Comparison of ENCODE assay signal across 11 cellular contexts in the genomic region with DNA sequence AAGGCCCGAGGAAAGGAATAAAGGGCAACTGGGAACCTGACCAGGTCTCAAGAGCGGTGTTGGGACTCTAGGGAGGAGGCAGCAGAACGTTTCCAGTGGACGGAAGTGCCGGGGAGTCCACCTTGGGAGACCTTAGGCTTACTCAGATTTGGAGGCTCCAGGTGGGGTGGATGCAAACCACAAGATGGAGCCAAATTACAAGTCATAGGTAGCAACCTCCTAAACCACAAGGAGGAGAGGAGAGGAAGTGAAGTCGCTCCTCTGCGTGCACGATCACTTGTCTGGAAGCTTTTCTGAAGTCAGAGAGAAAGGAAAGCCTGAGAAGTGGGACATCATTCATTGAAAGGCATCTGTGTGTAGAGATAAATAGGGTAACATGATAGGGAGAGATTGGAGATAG. TPM values are rescaled to one million over a fixed set of nuclear protein-coding genes. Genes with fewer than 3 reads are reported as not detected.
A peak's percentile ranks its signal among the peaks of the same experiment; 100 is the strongest.
DNase-seq lines count a peak whose midpoint lies in the region; FAIRE-seq and TF ChIP-seq lines count a peak whose summit lies in the region.
"Had no signal": no experiment of that assay in that cellular context is flagged by ENCODE, and none has a peak within 500 bp of the region (broad histone marks: within the 10 kb centered on the region; RNA-seq: fewer than 3 reads in every experiment).

No MANE protein-coding gene starts in this region.

- no peaks in the 10 kb centered on the region for H3K23me2 ChIP-seq in H1 (ENCODE audit: low read depth, low read length)

- H4K8ac ChIP-seq in H1 (ENCODE audit: extremely low read depth, insufficient read depth, low read length) (no peak overlapping the region), mesenchymal stem cell (ENCODE audit: low read length) (no peak overlapping the region)

- H3K9ac ChIP-seq in H1 (replicated peaks in 1 of 4; ENCODE audit: extremely low read depth in 1 of 4, low read depth in 3 of 4, low read length in 3 of 4) = no peak overlapping the region
- no peak overlapping the region for H3K9ac ChIP-seq in mesenchymal stem cell (ENCODE audit: low read length)

- POLR2A ChIA-PET in H1 (lab: Charles Lee; ENCODE audit: partially characterized antibody) (interaction anchor here (0.7 to 2.0 kb wide), 8 partner anchors 10 to 84 kb away, joined by 3 to 6 read pairs (median 4); no protein-coding TSS in a partner anchor), RWPE1 (lab: Yijun Ruan, JAX; ENCODE audit: low non-redundant PET) (no interaction called here)

- FAIRE-seq in H1 (lab: Jason Lieb, UNC) = peak; percentile 99
- FAIRE-seq: pancreas had no signal

- H2BK12ac ChIP-seq in H1 (ENCODE audit: low read depth, low read length) = no peak overlapping the region
- no peak overlapping the region for H2BK12ac ChIP-seq in mesenchymal stem cell (ENCODE audit: low read length in 2 of 2)

- no peak for TF ChIP-seq POLR2A in H1 (IDR thresholded peaks at IDR 0.05; ENCODE audit: control extremely low read depth in 1 of 2, low read depth in 2 of 2, low read length in 2 of 2)

- no peak overlapping the region for H3K27ac ChIP-seq in left ventricle myocardium inferior (replicated peaks)
- no peak overlapping the region for H3K27ac ChIP-seq in right atrium auricular region
- H3K27ac ChIP-seq in H1 (ENCODE audit: low read depth, low read length) = no peak overlapping the region
- no peak overlapping the region for H3K27ac ChIP-seq in RWPE1
- H3K27ac ChIP-seq in mesenchymal stem cell (ENCODE audit: low read length, poor library complexity, severe bottlenecking) = no peak overlapping the region
- H3K27ac ChIP-seq: pancreas, transverse colon had no signal

- H3K23ac ChIP-seq in H1 (ENCODE audit: insufficient read length) (no peak overlapping the region), mesenchymal stem cell (ENCODE audit: low read length in 2 of 2) (no peak overlapping the region)

- no peaks in the 10 kb centered on the region for H3K9me3 Mint-ChIP-seq in type B pancreatic cell

- H3K9me3 ChIP-seq in left ventricle myocardium inferior (replicated peaks) = no peaks in the 10 kb centered on the region
- H3K9me3 ChIP-seq in right atrium auricular region = no peaks in the 10 kb centered on the region
- H3K9me3 ChIP-seq in H1 (ENCODE audit: insufficient read depth in 2 of 2, low read depth in 1 of 2, low read length in 1 of 2) = no peaks in the 10 kb centered on the region
- no peaks in the 10 kb centered on the region for H3K9me3 ChIP-seq in mesenchymal stem cell (ENCODE audit: control insufficient read depth, low read length)
- H3K9me3 ChIP-seq: pancreas, transverse colon had no signal

- no peak overlapping the region for H3K4me3 ChIP-seq in left ventricle myocardium inferior
- H3K4me3 ChIP-seq in right atrium auricular region = no peak overlapping the region
- no peak overlapping the region for H3K4me3 ChIP-seq in H1 (ENCODE audit: extremely low read depth in 1 of 4, insufficient read depth in 2 of 4, low read depth in 3 of 4, low read length in 4 of 4)
- H3K4me3 ChIP-seq in mesenchymal stem cell (ENCODE audit: insufficient read depth in 1 of 2, low read depth in 1 of 2, low read length in 2 of 2) = no peak overlapping the region
- H3K4me3 ChIP-seq: pancreas, transverse colon had no signal

- TF ChIP-seq RAD21 in H1 (IDR thresholded peaks at IDR 0.05 in 1 of 2, conservative IDR thresholded peaks at IDR 0.05 in 1 of 2; ENCODE audit: low read depth in 2 of 2, low read length in 2 of 2) = peak; percentile 96 to 97

- H3K4me2 ChIP-seq in H1 (ENCODE audit: insufficient read depth in 1 of 2, low read depth in 2 of 2, low read length in 2 of 2) (no peak overlapping the region; a peak in 1 of 4 replicates), mesenchymal stem cell (ENCODE audit: low read length, poor library complexity, severe bottlenecking) (no peak overlapping the region)

- H2BK120ac ChIP-seq in H1 (replicated peaks; ENCODE audit: low read depth, low read length) = no peak overlapping the region
- H2BK120ac ChIP-seq in mesenchymal stem cell (ENCODE audit: low read depth, low read length) = no peak overlapping the region

- 43% methylated on average over 8 of the region's 8 CpGs; no CpG with 5 or more reads in 1 of the 2 experiments for WGBS in H1 (ENCODE audit: extremely low coverage in 1 of 2, insufficient coverage in 1 of 2, insufficient read length in 1 of 2, insufficient replicate concordance in 2 of 2, low coverage in 1 of 2, low lambda C conversion rate in 2 of 2, missing lambda C conversion rate in 1 of 2), 2 experiments
- WGBS in mesenchymal stem cell = 18% methylated on average over 8 of the region's 8 CpGs

- H3K79me1 ChIP-seq in H1 (ENCODE audit: low read depth, low read length) (no peaks in the 10 kb centered on the region), mesenchymal stem cell (replicated peaks; ENCODE audit: low read length, poor library complexity, severe bottlenecking) (no peaks in the 10 kb centered on the region)

- H3K4me1 Mint-ChIP-seq in type B pancreatic cell (ENCODE audit: unreplicated experiment) = no peaks in the 10 kb centered on the region

- no peaks in the 10 kb centered on the region for H3K79me2 ChIP-seq in H1 (ENCODE audit: control insufficient read depth in 1 of 2, insufficient read depth in 2 of 2, low read length in 2 of 2)

- H4K91ac ChIP-seq in H1 (replicated peaks; ENCODE audit: insufficient read length, low read length) = no peak overlapping the region
- no peak overlapping the region for H4K91ac ChIP-seq in mesenchymal stem cell (ENCODE audit: low read length)

- H3K56ac ChIP-seq in H1 (replicated peaks; ENCODE audit: insufficient read length, low read depth, low read length) = no peak overlapping the region

- H2AFZ ChIP-seq in H1 (ENCODE audit: low read length) (no peak overlapping the region), mesenchymal stem cell (ENCODE audit: low read depth, low read length) (no peak overlapping the region)

- no peaks in the 10 kb centered on the region for H3K36me3 Mint-ChIP-seq in type B pancreatic cell

- DNase-seq in left ventricle myocardium inferior (no peak), right atrium auricular region (ENCODE audit: low spot score) (no peak), NCI-H526 (lab: John Stamatoyannopoulos, UW) (peak; percentile 56 to 69), H1 (ENCODE audit: low read depth in 1 of 2, low spot score in 2 of 2) (peak in 1 of 2 experiments; percentile 41), type B pancreatic cell (ENCODE audit: extremely low spot score, unreplicated experiment) (no peak), NCI-H2196 (lab: John Stamatoyannopoulos, UW; ENCODE audit: unreplicated experiment) (no peak), RWPE1 (ENCODE audit: low spot score) (no peak), mesenchymal stem cell (no peak)
- DNase-seq: effector CD8-positive, alpha-beta T cell; pancreas; transverse colon had no signal

- H2BK15ac ChIP-seq in H1 (ENCODE audit: low read length) (no peak overlapping the region), mesenchymal stem cell (ENCODE audit: low read depth, poor library complexity, severe bottlenecking) (no peak overlapping the region)

- H2AK5ac ChIP-seq in H1 (ENCODE audit: low read depth, low read length) (no peak overlapping the region), mesenchymal stem cell (ENCODE audit: low read length, severe bottlenecking) (no peak overlapping the region)

- H3K4me3 Mint-ChIP-seq in type B pancreatic cell = no peak overlapping the region

- no peaks in the 10 kb centered on the region for H3K36me3 ChIP-seq in left ventricle myocardium inferior
- no peaks in the 10 kb centered on the region for H3K36me3 ChIP-seq in right atrium auricular region
- no peaks in the 10 kb centered on the region for H3K36me3 ChIP-seq in H1 (ENCODE audit: control insufficient read depth in 2 of 4, insufficient read depth in 4 of 4, low read length in 3 of 4)
- H3K36me3 ChIP-seq in mesenchymal stem cell (ENCODE audit: control insufficient read depth in 1 of 2, insufficient read depth in 2 of 2, low read depth in 1 of 2, low read length in 2 of 2) = no peaks in the 10 kb centered on the region
- H3K36me3 ChIP-seq: pancreas, transverse colon had no signal

- no peak overlapping the region for H2BK20ac ChIP-seq in H1 (ENCODE audit: low read length)

- H4K20me1 ChIP-seq in H1 (replicated peaks in 1 of 2; ENCODE audit: control insufficient read depth in 1 of 2, insufficient read depth in 2 of 2, low read length in 2 of 2) = no peaks in the 10 kb centered on the region

- H2BK5ac ChIP-seq in H1 (ENCODE audit: low read depth, low read length) = no peak overlapping the region
- no peak overlapping the region for H2BK5ac ChIP-seq in mesenchymal stem cell (ENCODE audit: low read depth, low read length, poor library complexity, severe bottlenecking)

- peak overlapping the region; percentile 40; the same call in 1 of the 2 replicates for H3K18ac ChIP-seq in H1 (ENCODE audit: extremely low read depth, low read length)
- no peak overlapping the region for H3K18ac ChIP-seq in mesenchymal stem cell (ENCODE audit: low read depth in 1 of 2, low read length in 2 of 2)

- TF ChIP-seq EP300 in H1 (IDR thresholded peaks at IDR 0.05; ENCODE audit: borderline replicate concordance in 1 of 2, low read depth in 2 of 2, low read length in 2 of 2) = no peak

- H4K5ac ChIP-seq in H1 (ENCODE audit: insufficient read length, low read depth, low read length) = no peak overlapping the region

- no peaks in the 10 kb centered on the region for H3K4me1 ChIP-seq in left ventricle myocardium inferior
- H3K4me1 ChIP-seq in right atrium auricular region = no peaks in the 10 kb centered on the region
- H3K4me1 ChIP-seq in H1 (replicated peaks in 1 of 4; ENCODE audit: control insufficient read depth in 3 of 4, insufficient read depth in 4 of 4, low read length in 3 of 4) = no peaks in the 10 kb centered on the region
- no peaks in the 10 kb centered on the region for H3K4me1 ChIP-seq in mesenchymal stem cell (ENCODE audit: control insufficient read depth, insufficient read depth, low read depth, low read length)
- H3K4me1 ChIP-seq: pancreas, transverse colon had no signal

- H3K27ac Mint-ChIP-seq in type B pancreatic cell = no peak overlapping the region

- CTCF ChIA-PET in H1 (lab: Charles Lee; ENCODE audit: partially characterized antibody) = interaction anchor here (0.7 to 5.2 kb wide), 42 partner anchors 10 to 248 kb away, joined by 3 to 45 read pairs (median 5); a partner anchor contains a TSS
- CTCF ChIA-PET in RWPE1 (lab: Yijun Ruan, JAX) = interaction anchor here (0.7 to 1.1 kb wide), 3 partner anchors 136 to 146 kb away, joined by 3 to 4 read pairs (median 3); no protein-coding TSS in a partner anchor

- H3K14ac ChIP-seq in H1 (ENCODE audit: insufficient read length) (no peak overlapping the region), mesenchymal stem cell (ENCODE audit: low read length in 2 of 2) (no peak overlapping the region)

- H3K27me3 ChIP-seq in left ventricle myocardium inferior (ENCODE audit: low read depth) = peaks cover 59% of the 10 kb centered on the region
- H3K27me3 ChIP-seq in right atrium auricular region = no peaks in the 10 kb centered on the region
- H3K27me3 ChIP-seq in H1 (replicated peaks in 1 of 4; ENCODE audit: control insufficient read depth in 3 of 4, extremely low read depth in 1 of 4, insufficient read depth in 3 of 4, low read length in 3 of 4) = peaks cover 0 to 2% (median 0%) of the 10 kb centered on the region in 4 experiments; a peak in 2 of 7 replicates
- peaks cover 44 to 60% of the 10 kb centered on the region in 2 experiments for H3K27me3 ChIP-seq in mesenchymal stem cell (ENCODE audit: control insufficient read depth in 1 of 2, insufficient read depth in 1 of 2, low read length in 2 of 2)

- H3K4ac ChIP-seq in H1 (replicated peaks; ENCODE audit: insufficient read length, low read depth, low read length) (no peak overlapping the region), mesenchymal stem cell (ENCODE audit: low read depth in 1 of 2, low read length in 2 of 2) (no peak overlapping the region)

- intact Hi-C loops in left ventricle myocardium inferior (cut with micrococcal nuclease) = loop anchor here (5.0 kb wide), 1 partner anchor 92 kb away; no protein-coding TSS in a partner anchor

- peaks cover 55% of the 10 kb centered on the region for H3K27me3 Mint-ChIP-seq in type B pancreatic cell

- TF ChIP-seq CTCF in left ventricle myocardium inferior (IDR thresholded peaks at IDR 0.05; ENCODE audit: borderline replicate concordance) (peak; percentile 49), right atrium auricular region (IDR thresholded peaks at IDR 0.05) (peak in 1 of 2 donors; percentile 23), H1 (IDR thresholded peaks at IDR 0.05; ENCODE audit: control extremely low read depth in 1 of 3, insufficient read depth in 1 of 3, low read depth in 1 of 3, low read length in 3 of 3) (peak; percentile 46 to 93 (median 91)), type B pancreatic cell (conservative IDR thresholded peaks at IDR 0.05) (peak; percentile 35), RWPE1 (conservative IDR thresholded peaks at IDR 0.05; ENCODE audit: low read depth) (no peak)

RNA-seq across cellular contexts. Expression of a gene that starts 9.3 kb away (rescaled TPM):
- total RNA-seq in left ventricle myocardium inferior = 1.8 TPM
- total RNA-seq in right atrium auricular region = 10 to 100 TPM in 1 of 2 donors, 1 to 10 TPM in 1; 2.6 to 15.6 TPM
- 23.7 TPM in 2 replicates for total RNA-seq in H1 (2021; fragmentation: NEBNext Ultra II Directional; extraction: Animal tissue kit (Norgen Biotek cat#: 25700))
- polyA plus RNA-seq in H1 (2011; rRNA removed) = 89.0 and 120 TPM in 2 replicates
- polyA plus RNA-seq in H1 (2011; cell fraction: cytosol; rRNA removed) = 55.7 TPM
- 127 TPM for polyA plus RNA-seq in H1 (2011; cell fraction: nucleus; rRNA removed)
- polyA plus RNA-seq in H1 (2012, experiment 1 of 2) = 30.8 to 37.5 TPM (median 34.1 TPM) in 4 replicates
- polyA plus RNA-seq in H1 (2012, experiment 2 of 2) = 56.4 TPM
- polyA plus RNA-seq in H1 (2013, experiment 1 of 2) = 32.5 TPM
- polyA plus RNA-seq in H1 (2013, experiment 2 of 2) = 36.8 TPM
- 73.5 and 94.6 TPM in 2 replicates for polyA minus RNA-seq in H1 (2011; rRNA and poly(A)+ RNA removed)
- polyA minus RNA-seq in H1 (2011; cell fraction: cytosol; rRNA and poly(A)+ RNA removed) = 28.8 TPM
- polyA minus RNA-seq in H1 (2011; cell fraction: nucleus; rRNA and poly(A)+ RNA removed) = 40.2 TPM
- total RNA-seq in type B pancreatic cell (ENCODE audit: low replicate concordance) = 0.52 and 2.5 TPM in 2 replicates
- 0.22 TPM for polyA plus RNA-seq in mesenchymal stem cell (2013, experiment 1 of 2)
- 0.04 TPM for polyA plus RNA-seq in mesenchymal stem cell (2013, experiment 2 of 2)

RNA-seq across cellular contexts. Expression of a gene that starts 31.7 kb away (rescaled TPM):
- total RNA-seq in left ventricle myocardium inferior (63.4 TPM), right atrium auricular region (10 to 100 TPM; 56.9 to 91.1 TPM), type B pancreatic cell (ENCODE audit: low replicate concordance) (212 and 241 TPM in 2 replicates)
- 179 and 185 TPM in 2 replicates for total RNA-seq in H1 (2021; fragmentation: NEBNext Ultra II Directional; extraction: Animal tissue kit (Norgen Biotek cat#: 25700))
- 101 and 132 TPM in 2 replicates for polyA plus RNA-seq in H1 (2011; rRNA removed)
- 118 TPM for polyA plus RNA-seq in H1 (2011; cell fraction: cytosol; rRNA removed)
- 277 TPM for polyA plus RNA-seq in H1 (2011; cell fraction: nucleus; rRNA removed)
- polyA plus RNA-seq in H1 (2012, experiment 1 of 2) = 160 to 229 TPM (median 169 TPM) in 4 replicates
- 108 TPM for polyA plus RNA-seq in H1 (2012, experiment 2 of 2)
- polyA plus RNA-seq in H1 (2013, experiment 1 of 2) = 146 TPM
- 135 TPM for polyA plus RNA-seq in H1 (2013, experiment 2 of 2)
- 120 and 132 TPM in 2 replicates for polyA minus RNA-seq in H1 (2011; rRNA and poly(A)+ RNA removed)
- polyA minus RNA-seq in H1 (2011; cell fraction: cytosol; rRNA and poly(A)+ RNA removed) = 85.9 TPM
- 174 TPM for polyA minus RNA-seq in H1 (2011; cell fraction: nucleus; rRNA and poly(A)+ RNA removed)
- polyA plus RNA-seq in mesenchymal stem cell (2013, experiment 1 of 2) = 132 TPM
- 129 TPM for polyA plus RNA-seq in mesenchymal stem cell (2013, experiment 2 of 2)

RNA-seq across cellular contexts. Expression of a gene that starts 47.2 kb away (rescaled TPM):
- total RNA-seq in left ventricle myocardium inferior = 15.8 TPM
- 10 to 100 TPM in 1 of 2 donors, 1 to 10 TPM in 1; 9.2 to 15.4 TPM for total RNA-seq in right atrium auricular region
- 13.3 and 15.1 TPM in 2 replicates for total RNA-seq in H1 (2021; fragmentation: NEBNext Ultra II Directional; extraction: Animal tissue kit (Norgen Biotek cat#: 25700))
- polyA plus RNA-seq in H1 (2011; rRNA removed) = 18.0 and 23.1 TPM in 2 replicates
- 16.6 TPM for polyA plus RNA-seq in H1 (2011; cell fraction: cytosol; rRNA removed)
- 27.7 TPM for polyA plus RNA-seq in H1 (2011; cell fraction: nucleus; rRNA removed)
- polyA plus RNA-seq in H1 (2012, experiment 1 of 2) = 11.8 to 16.5 TPM (median 15.3 TPM) in 4 replicates
- polyA plus RNA-seq in H1 (2012, experiment 2 of 2) = 18.7 TPM
- polyA plus RNA-seq in H1 (2013, experiment 1 of 2) = 14.8 TPM
- 15.8 TPM for polyA plus RNA-seq in H1 (2013, experiment 2 of 2)
- 8.9 and 9.5 TPM in 2 replicates for polyA minus RNA-seq in H1 (2011; rRNA and poly(A)+ RNA removed)
- polyA minus RNA-seq in H1 (2011; cell fraction: cytosol; rRNA and poly(A)+ RNA removed) = 5.5 TPM
- polyA minus RNA-seq in H1 (2011; cell fraction: nucleus; rRNA and poly(A)+ RNA removed) = 8.5 TPM
- total RNA-seq in type B pancreatic cell (ENCODE audit: low replicate concordance) = 1.5 and 2.0 TPM in 2 replicates
- polyA plus RNA-seq in mesenchymal stem cell (2013, experiment 1 of 2) = 12.4 TPM
- 12.7 TPM for polyA plus RNA-seq in mesenchymal stem cell (2013, experiment 2 of 2)

RNA-seq across cellular contexts. Expression of a gene that starts 59.2 kb away (rescaled TPM):
- total RNA-seq in left ventricle myocardium inferior (9.1 TPM), right atrium auricular region (10 to 100 TPM in 1 of 2 donors, 1 to 10 TPM in 1; 3.6 to 12.9 TPM), type B pancreatic cell (ENCODE audit: low replicate concordance) (0.43 and 0.80 TPM in 2 replicates)
- total RNA-seq in H1 (2021; fragmentation: NEBNext Ultra II Directional; extraction: Animal tissue kit (Norgen Biotek cat#: 25700)) = 1.3 and 2.7 TPM in 2 replicates
- 3.2 and 4.7 TPM in 2 replicates for polyA plus RNA-seq in H1 (2011; rRNA removed)
- 3.1 TPM for polyA plus RNA-seq in H1 (2011; cell fraction: cytosol; rRNA removed)
- 2.7 TPM for polyA plus RNA-seq in H1 (2011; cell fraction: nucleus; rRNA removed)
- 1.6 to 2.7 TPM (median 2.2 TPM) in 4 replicates for polyA plus RNA-seq in H1 (2012, experiment 1 of 2)
- 3.1 TPM for polyA plus RNA-seq in H1 (2012, experiment 2 of 2)
- polyA plus RNA-seq in H1 (2013, experiment 1 of 2) = 4.2 TPM
- 4.2 TPM for polyA plus RNA-seq in H1 (2013, experiment 2 of 2)
- polyA minus RNA-seq in H1 (2011; rRNA and poly(A)+ RNA removed) = 2.2 and 2.5 TPM in 2 replicates
- 2.0 TPM for polyA minus RNA-seq in H1 (2011; cell fraction: cytosol; rRNA and poly(A)+ RNA removed)
- 1.7 TPM for polyA minus RNA-seq in H1 (2011; cell fraction: nucleus; rRNA and poly(A)+ RNA removed)
- 1.5 TPM for polyA plus RNA-seq in mesenchymal stem cell (2013, experiment 1 of 2)
- polyA plus RNA-seq in mesenchymal stem cell (2013, experiment 2 of 2) = 1.7 TPM

Comparison
In these comparisons a context has a peak if more than half of its experiments do, and no peak if none do; other contexts are left out.
1. DNase-seq: peak in NCI-H526 (2 of 2); none in left ventricle myocardium inferior (single experiment), right atrium auricular region (single experiment), type B pancreatic cell (single experiment), NCI-H2196 (single experiment), RWPE1 (single experiment) and mesenchymal stem cell (single experiment).